Comparison of ENCODE assay signal across 10 cellular contexts in genomic region chr7:50497068-50497642, GRCh38. TPM values are rescaled to one million over a fixed set of nuclear protein-coding genes. Genes with fewer than 3 reads are reported as not detected.
DNase-seq lines count a peak whose midpoint lies in the region; ATAC-seq, FAIRE-seq and TF ChIP-seq lines count a peak whose summit lies in the region.
"Had no signal": no experiment of that assay in that cellular context is flagged by ENCODE, and none has a peak within 500 bp of the region (broad histone marks: within the 10 kb centered on the region; RNA-seq: fewer than 3 reads in every experiment).

No MANE protein-coding gene starts in this region.

- H3K9me3 ChIP-seq in liver (ENCODE audit: control insufficient read depth in 4 of 4, low read length in 3 of 4), result no peaks in the 10 kb centered on the region
- H3K9me3 ChIP-seq in HepG2 (ENCODE audit: low read length), result no peaks in the 10 kb centered on the region
- no peaks in the 10 kb centered on the region for H3K9me3 ChIP-seq in MG63
- H3K9me3 ChIP-seq: tibial nerve had no signal

- H3K4me3 ChIP-seq in liver (ENCODE audit: low read depth in 1 of 3, low read length in 3 of 3) (no peak overlapping the region), HepG2 (replicated peaks in 1 of 3; ENCODE audit: insufficient read depth in 1 of 3, low read depth in 2 of 3, low read length in 3 of 3) (no peak overlapping the region), MG63 (no peak overlapping the region)
- H3K4me3 ChIP-seq: tibial nerve had no signal

- no TSS peak for BruUV-seq in HepG2 (replicated peaks; lab: Mats Ljungman, UMichigan)

- CTCF ChIA-PET in HepG2 (lab: Yijun Ruan, JAX; ENCODE audit: low intra/inter-chr PET ratio, low total read pairs) (no interaction called here), HEK293T (lab: Yijun Ruan, JAX) (no interaction called here)

- H4K20me1 ChIP-seq in HepG2 (ENCODE audit: insufficient read depth, low read length), result no peaks in the 10 kb centered on the region

- no peak for TF ChIP-seq CTCF in liver (IDR thresholded peaks at IDR 0.05; ENCODE audit: low read depth, low read length, missing input control)
- no peak for TF ChIP-seq CTCF in HepG2 (CRISPR knock-in tag; IDR thresholded peaks at IDR 0.05)

- FAIRE-seq in HepG2 (lab: Jason Lieb, UNC), result no peak

- H3K36me3 ChIP-seq in liver (ENCODE audit: control insufficient read depth in 4 of 4, insufficient read depth in 3 of 4, low read depth in 1 of 4, low read length in 3 of 4), result no peaks in the 10 kb centered on the region
- H3K36me3 ChIP-seq in HepG2 (replicated peaks in 1 of 2; ENCODE audit: control insufficient read depth in 1 of 2, insufficient read depth in 2 of 2, low read length in 2 of 2), result peaks cover 7 to 17% of the 10 kb centered on the region in 2 experiments; a peak in 3 of 5 replicates
- H3K36me3 ChIP-seq in MG63, result no peaks in the 10 kb centered on the region
- H3K36me3 ChIP-seq: tibial nerve had no signal

- no peak for ATAC-seq in HepG2

- H3K27ac ChIP-seq in liver (ENCODE audit: low read depth in 1 of 2, low read length in 2 of 2), result no peak overlapping the region
- no peak overlapping the region for H3K27ac ChIP-seq in HepG2 (ENCODE audit: extremely low read length, insufficient read depth, low read length)
- H3K27ac ChIP-seq: tibial nerve had no signal

- TF ChIP-seq POLR2A in HepG2 (IDR thresholded peaks at IDR 0.05; ENCODE audit: insufficient read depth in 1 of 2, low read depth in 2 of 2, low read length in 2 of 2), result no peak

- POLR2A ChIA-PET in HepG2 (lab: Yijun Ruan, JAX) (no interaction called here), HEK293T (lab: Yijun Ruan, JAX) (no interaction called here)

- H3K4me1 ChIP-seq in liver (ENCODE audit: control insufficient read depth in 4 of 4, insufficient read depth in 4 of 4, low read length in 3 of 4) (no peaks in the 10 kb centered on the region), HepG2 (ENCODE audit: insufficient read depth, low read length) (no peaks in the 10 kb centered on the region)
- H3K4me1 ChIP-seq: tibial nerve had no signal

- DNase-seq in HepG2 (ENCODE audit: low spot score), result no peak
- DNase-seq in astrocyte of the hippocampus (ENCODE audit: low read depth, low spot score), result peak; percentile 33
- DNase-seq in iris pigment epithelial cell (ENCODE audit: low read depth), result peak; percentile 82
- no peak for DNase-seq in putamen (ENCODE audit: low spot score)
- no peak for DNase-seq in HEK293T (ENCODE audit: extremely low spot score)
- DNase-seq in NCI-H774 (lab: John Stamatoyannopoulos, UW), result no peak
- DNase-seq in MG63, result no peak
- DNase-seq: MM.1S had no signal

- no peak overlapping the region for H3K4me2 ChIP-seq in HepG2 (ENCODE audit: low read depth, low read length)

- WGBS in liver, result 77% methylated on average over 8 of the region's 8 CpGs
- WGBS in HepG2 (ENCODE audit: low lambda C conversion rate), result 90% methylated on average over 8 of the region's 8 CpGs

- H3K27me3 ChIP-seq in liver (ENCODE audit: control insufficient read depth in 4 of 4, insufficient read depth in 4 of 4, low read length in 3 of 4) (no peaks in the 10 kb centered on the region), HepG2 (ENCODE audit: control insufficient read depth in 1 of 2, insufficient read depth in 2 of 2, low read length in 2 of 2) (no peaks in the 10 kb centered on the region), MG63 (no peaks in the 10 kb centered on the region)
- H3K27me3 ChIP-seq: tibial nerve had no signal

- intact Hi-C loops in HepG2 (cut with micrococcal nuclease; ENCODE audit: unreplicated experiment), result no loop called here

- in situ Hi-C loops in HepG2 (cut with HindIII; ENCODE audit: extremely low pct_ligation_motif_present, low pct_unique_long_range_greater_than_20kb), result no loop called here

- no peaks in the 10 kb centered on the region for H3K79me2 ChIP-seq in HepG2 (ENCODE audit: insufficient read depth, low read length)

- no peak for TF ChIP-seq EP300 in HepG2 (IDR thresholded peaks at IDR 0.05; ENCODE audit: low read depth in 2 of 2, low read length in 2 of 2)
- TF ChIP-seq EP300 in HepG2 (CRISPR knock-in tag; IDR thresholded peaks at IDR 0.05; ENCODE audit: borderline replicate concordance), result no peak

- H2AFZ ChIP-seq in HepG2 (ENCODE audit: low read length), result no peak overlapping the region

- H3K9ac ChIP-seq in liver (ENCODE audit: low read depth in 1 of 2, low read length in 2 of 2) (no peak overlapping the region), HepG2 (ENCODE audit: insufficient read depth, low read depth, low read length) (no peak overlapping the region)

- TF ChIP-seq RAD21 in liver (IDR thresholded peaks at IDR 0.05), result no peak
- no peak for TF ChIP-seq RAD21 in HepG2 (CRISPR knock-in tag; IDR thresholded peaks at IDR 0.05)

TF ChIP-seq in liver, 16 proteins besides CTCF, POLR2A, EP300 and RAD21:
- TF ChIP-seq NR2F2 (IDR thresholded peaks at IDR 0.05), result peak; percentile 60
- no peak for TF ChIP-seq TAF1 (conservative IDR thresholded peaks at IDR 0.05)

TF ChIP-seq in HepG2, 621 proteins besides CTCF, POLR2A, EP300 and RAD21:
- TF ChIP-seq ZNF672 (CRISPR knock-in tag; IDR thresholded peaks at IDR 0.05) (no peak), ZNF704 (CRISPR knock-in tag; IDR thresholded peaks at IDR 0.05; ENCODE audit: borderline replicate concordance) (no peak)
TF ChIP-seq in HepG2: peak in this region for 0.

TF ChIP-seq in HEK293T, 16 proteins besides CTCF, POLR2A, EP300 and RAD21:
- TF ChIP-seq ELF4 (IDR thresholded peaks at IDR 0.05), result no peak
- TF ChIP-seq FOXK2 (IDR thresholded peaks at IDR 0.05), result no peak
- TF ChIP-seq NFRKB (IDR thresholded peaks at IDR 0.05), result no peak
- TF ChIP-seq PKNOX1 (IDR thresholded peaks at IDR 0.05), result no peak
- TF ChIP-seq CTBP1 (IDR thresholded peaks at IDR 0.05; ENCODE audit: borderline replicate concordance), result no peak
- no peak for TF ChIP-seq HDGF (IDR thresholded peaks at IDR 0.05; ENCODE audit: borderline replicate concordance)
- no peak for TF ChIP-seq SP1 (IDR thresholded peaks at IDR 0.05)
- TF ChIP-seq SUZ12 (IDR thresholded peaks at IDR 0.05), result no peak

RNA-seq across cellular contexts. Expression of gene FIGNL1, which starts 47.0 kb away (rescaled TPM):
- 10 to 100 TPM in 1 of 2 donors, 1 to 10 TPM in 1; 3.8 to 13.2 TPM for total RNA-seq in liver
- 1 to 10 TPM; 1.2 to 2.9 TPM for polyA plus RNA-seq in liver
- total RNA-seq in HepG2 (2016; rRNA removed; fragmentation: Illumina TruSeq; extraction: Trizol), result 20.9 and 28.0 TPM in 2 replicates
- 2.0 and 2.4 TPM in 2 replicates for total RNA-seq in HepG2 (2016; cell fraction: cytosol; rRNA removed; fragmentation: Illumina TruSeq; extraction: Trizol; ENCODE audit: low read depth)
- 17.5 and 28.7 TPM in 2 replicates for total RNA-seq in HepG2 (2016; cell fraction: insoluble cytoplasmic fraction; rRNA removed; fragmentation: Illumina TruSeq; extraction: Trizol)
- total RNA-seq in HepG2 (2016; cell fraction: membrane; rRNA removed; fragmentation: Illumina TruSeq; extraction: Trizol), result 5.7 and 6.4 TPM in 2 replicates
- 15.1 and 16.9 TPM in 2 replicates for total RNA-seq in HepG2 (2016; cell fraction: nucleus; rRNA removed; fragmentation: Illumina TruSeq; extraction: Trizol)
- polyA plus RNA-seq in HepG2 (2011; rRNA removed), result 4.0 and 6.3 TPM in 2 replicates
- polyA plus RNA-seq in HepG2 (2011; cell fraction: cytosol; rRNA removed), result 1.3 and 1.5 TPM in 2 replicates
- 2.8 and 3.7 TPM in 2 replicates for polyA plus RNA-seq in HepG2 (2011; cell fraction: nucleus; rRNA removed)
- polyA plus RNA-seq in HepG2 (2012), result 3.2 and 5.2 TPM in 2 replicates
- 0.41 and 0.53 TPM in 2 replicates for polyA plus RNA-seq in HepG2 (2016; cell fraction: cytosol; fragmentation: Illumina TruSeq; extraction: Trizol; ENCODE audit: low read depth)
- 17.2 and 19.0 TPM in 2 replicates for polyA plus RNA-seq in HepG2 (2016; cell fraction: insoluble cytoplasmic fraction; fragmentation: Illumina TruSeq; extraction: Trizol; ENCODE audit: low read depth)
- polyA plus RNA-seq in HepG2 (2016; cell fraction: membrane; fragmentation: Illumina TruSeq; extraction: Trizol; ENCODE audit: low read depth), result 1.4 and 1.5 TPM in 2 replicates
- polyA plus RNA-seq in HepG2 (2016; cell fraction: nucleus; fragmentation: Illumina TruSeq; extraction: Trizol; ENCODE audit: insufficient read depth, low read depth), result 15.8 and 16.9 TPM in 2 replicates
- 8.0 and 34.7 TPM in 2 replicates for polyA minus RNA-seq in HepG2 (2011; rRNA and poly(A)+ RNA removed; ENCODE audit: low replicate concordance)
- 2.7 and 7.0 TPM in 2 replicates for polyA minus RNA-seq in HepG2 (2011; cell fraction: cytosol; rRNA and poly(A)+ RNA removed)
- polyA minus RNA-seq in HepG2 (2011; cell fraction: nucleus; rRNA and poly(A)+ RNA removed), result 13.6 and 16.1 TPM in 2 replicates
- total RNA-seq in MG63 (2014; rRNA removed; shearing (Covaris generic); ENCODE audit: low replicate concordance), result 11.5 and 16.4 TPM in 2 replicates

Comparison
In these comparisons a context has a peak if more than half of its experiments do, and no peak if none do; other contexts are left out.
1. DNase-seq: peak in astrocyte of the hippocampus (single experiment) and iris pigment epithelial cell (single experiment); none in HepG2 (single experiment), putamen (single experiment), HEK293T (single experiment), NCI-H774 (single experiment) and MG63 (single experiment).